Comparison of ENCODE assay signal across 1 cellular context in the genomic region with DNA sequence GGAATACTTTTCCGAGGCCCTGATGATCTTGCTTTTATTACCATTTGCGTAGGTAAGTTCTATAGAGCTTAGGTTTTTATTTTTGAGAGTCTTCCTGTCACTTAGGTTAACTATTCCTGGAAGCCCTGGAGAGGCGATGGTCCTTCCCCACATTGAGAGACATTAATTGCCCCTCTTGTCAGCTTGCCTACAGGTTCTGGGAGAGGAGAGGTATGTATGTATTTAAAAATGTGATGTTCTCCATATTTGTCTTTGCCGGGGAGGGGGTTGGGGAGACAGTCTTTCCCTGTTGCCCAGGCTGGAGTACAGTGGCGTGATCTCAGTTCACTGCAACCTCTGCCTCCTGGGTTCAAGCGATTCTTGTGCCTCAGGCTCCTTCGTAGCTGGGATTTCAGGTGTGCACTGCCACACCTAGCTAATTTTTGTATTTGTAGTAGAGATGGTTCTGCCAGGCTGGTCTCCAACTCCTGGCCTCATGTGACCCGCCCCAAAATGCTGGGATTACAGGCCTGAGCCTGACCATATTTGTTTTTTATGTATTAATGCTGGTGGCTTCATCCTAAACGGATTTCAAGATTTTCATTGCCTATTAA.
TF ChIP-seq lines count a peak whose summit lies in the region.

No MANE protein-coding gene starts in this region.

TF ChIP-seq in H1, 55 proteins besides CTCF, POLR2A, EP300 and RAD21:
- TF ChIP-seq, protein P1, sequence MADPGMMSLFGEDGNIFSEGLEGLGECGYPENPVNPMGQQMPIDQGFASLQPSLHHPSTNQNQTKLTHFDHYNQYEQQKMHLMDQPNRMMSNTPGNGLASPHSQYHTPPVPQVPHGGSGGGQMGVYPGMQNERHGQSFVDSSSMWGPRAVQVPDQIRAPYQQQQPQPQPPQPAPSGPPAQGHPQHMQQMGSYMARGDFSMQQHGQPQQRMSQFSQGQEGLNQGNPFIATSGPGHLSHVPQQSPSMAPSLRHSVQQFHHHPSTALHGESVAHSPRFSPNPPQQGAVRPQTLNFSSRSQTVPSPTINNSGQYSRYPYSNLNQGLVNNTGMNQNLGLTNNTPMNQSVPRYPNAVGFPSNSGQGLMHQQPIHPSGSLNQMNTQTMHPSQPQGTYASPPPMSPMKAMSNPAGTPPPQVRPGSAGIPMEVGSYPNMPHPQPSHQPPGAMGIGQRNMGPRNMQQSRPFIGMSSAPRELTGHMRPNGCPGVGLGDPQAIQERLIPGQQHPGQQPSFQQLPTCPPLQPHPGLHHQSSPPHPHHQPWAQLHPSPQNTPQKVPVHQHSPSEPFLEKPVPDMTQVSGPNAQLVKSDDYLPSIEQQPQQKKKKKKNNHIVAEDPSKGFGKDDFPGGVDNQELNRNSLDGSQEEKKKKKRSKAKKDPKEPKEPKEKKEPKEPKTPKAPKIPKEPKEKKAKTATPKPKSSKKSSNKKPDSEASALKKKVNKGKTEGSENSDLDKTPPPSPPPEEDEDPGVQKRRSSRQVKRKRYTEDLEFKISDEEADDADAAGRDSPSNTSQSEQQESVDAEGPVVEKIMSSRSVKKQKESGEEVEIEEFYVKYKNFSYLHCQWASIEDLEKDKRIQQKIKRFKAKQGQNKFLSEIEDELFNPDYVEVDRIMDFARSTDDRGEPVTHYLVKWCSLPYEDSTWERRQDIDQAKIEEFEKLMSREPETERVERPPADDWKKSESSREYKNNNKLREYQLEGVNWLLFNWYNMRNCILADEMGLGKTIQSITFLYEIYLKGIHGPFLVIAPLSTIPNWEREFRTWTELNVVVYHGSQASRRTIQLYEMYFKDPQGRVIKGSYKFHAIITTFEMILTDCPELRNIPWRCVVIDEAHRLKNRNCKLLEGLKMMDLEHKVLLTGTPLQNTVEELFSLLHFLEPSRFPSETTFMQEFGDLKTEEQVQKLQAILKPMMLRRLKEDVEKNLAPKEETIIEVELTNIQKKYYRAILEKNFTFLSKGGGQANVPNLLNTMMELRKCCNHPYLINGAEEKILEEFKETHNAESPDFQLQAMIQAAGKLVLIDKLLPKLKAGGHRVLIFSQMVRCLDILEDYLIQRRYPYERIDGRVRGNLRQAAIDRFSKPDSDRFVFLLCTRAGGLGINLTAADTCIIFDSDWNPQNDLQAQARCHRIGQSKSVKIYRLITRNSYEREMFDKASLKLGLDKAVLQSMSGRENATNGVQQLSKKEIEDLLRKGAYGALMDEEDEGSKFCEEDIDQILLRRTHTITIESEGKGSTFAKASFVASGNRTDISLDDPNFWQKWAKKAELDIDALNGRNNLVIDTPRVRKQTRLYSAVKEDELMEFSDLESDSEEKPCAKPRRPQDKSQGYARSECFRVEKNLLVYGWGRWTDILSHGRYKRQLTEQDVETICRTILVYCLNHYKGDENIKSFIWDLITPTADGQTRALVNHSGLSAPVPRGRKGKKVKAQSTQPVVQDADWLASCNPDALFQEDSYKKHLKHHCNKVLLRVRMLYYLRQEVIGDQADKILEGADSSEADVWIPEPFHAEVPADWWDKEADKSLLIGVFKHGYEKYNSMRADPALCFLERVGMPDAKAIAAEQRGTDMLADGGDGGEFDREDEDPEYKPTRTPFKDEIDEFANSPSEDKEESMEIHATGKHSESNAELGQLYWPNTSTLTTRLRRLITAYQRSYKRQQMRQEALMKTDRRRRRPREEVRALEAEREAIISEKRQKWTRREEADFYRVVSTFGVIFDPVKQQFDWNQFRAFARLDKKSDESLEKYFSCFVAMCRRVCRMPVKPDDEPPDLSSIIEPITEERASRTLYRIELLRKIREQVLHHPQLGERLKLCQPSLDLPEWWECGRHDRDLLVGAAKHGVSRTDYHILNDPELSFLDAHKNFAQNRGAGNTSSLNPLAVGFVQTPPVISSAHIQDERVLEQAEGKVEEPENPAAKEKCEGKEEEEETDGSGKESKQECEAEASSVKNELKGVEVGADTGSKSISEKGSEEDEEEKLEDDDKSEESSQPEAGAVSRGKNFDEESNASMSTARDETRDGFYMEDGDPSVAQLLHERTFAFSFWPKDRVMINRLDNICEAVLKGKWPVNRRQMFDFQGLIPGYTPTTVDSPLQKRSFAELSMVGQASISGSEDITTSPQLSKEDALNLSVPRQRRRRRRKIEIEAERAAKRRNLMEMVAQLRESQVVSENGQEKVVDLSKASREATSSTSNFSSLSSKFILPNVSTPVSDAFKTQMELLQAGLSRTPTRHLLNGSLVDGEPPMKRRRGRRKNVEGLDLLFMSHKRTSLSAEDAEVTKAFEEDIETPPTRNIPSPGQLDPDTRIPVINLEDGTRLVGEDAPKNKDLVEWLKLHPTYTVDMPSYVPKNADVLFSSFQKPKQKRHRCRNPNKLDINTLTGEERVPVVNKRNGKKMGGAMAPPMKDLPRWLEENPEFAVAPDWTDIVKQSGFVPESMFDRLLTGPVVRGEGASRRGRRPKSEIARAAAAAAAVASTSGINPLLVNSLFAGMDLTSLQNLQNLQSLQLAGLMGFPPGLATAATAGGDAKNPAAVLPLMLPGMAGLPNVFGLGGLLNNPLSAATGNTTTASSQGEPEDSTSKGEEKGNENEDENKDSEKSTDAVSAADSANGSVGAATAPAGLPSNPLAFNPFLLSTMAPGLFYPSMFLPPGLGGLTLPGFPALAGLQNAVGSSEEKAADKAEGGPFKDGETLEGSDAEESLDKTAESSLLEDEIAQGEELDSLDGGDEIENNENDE (IDR thresholded peaks at IDR 0.05; ENCODE audit: insufficient replicate concordance, low read length) = peak; percentile 27
- TF ChIP-seq POLR2AphosphoS5 (IDR thresholded peaks at IDR 0.05; ENCODE audit: low read depth, low read length) = peak; percentile 68
- TF ChIP-seq, protein P2, sequence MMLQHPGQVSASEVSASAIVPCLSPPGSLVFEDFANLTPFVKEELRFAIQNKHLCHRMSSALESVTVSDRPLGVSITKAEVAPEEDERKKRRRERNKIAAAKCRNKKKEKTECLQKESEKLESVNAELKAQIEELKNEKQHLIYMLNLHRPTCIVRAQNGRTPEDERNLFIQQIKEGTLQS (IDR thresholded peaks at IDR 0.05; ENCODE audit: insufficient read depth, low read depth, low read length) = no peak
TF ChIP-seq in H1: peak in this region for 2.
